8 cellular contexts compared by ENCODE assay signal in the genomic region with DNA sequence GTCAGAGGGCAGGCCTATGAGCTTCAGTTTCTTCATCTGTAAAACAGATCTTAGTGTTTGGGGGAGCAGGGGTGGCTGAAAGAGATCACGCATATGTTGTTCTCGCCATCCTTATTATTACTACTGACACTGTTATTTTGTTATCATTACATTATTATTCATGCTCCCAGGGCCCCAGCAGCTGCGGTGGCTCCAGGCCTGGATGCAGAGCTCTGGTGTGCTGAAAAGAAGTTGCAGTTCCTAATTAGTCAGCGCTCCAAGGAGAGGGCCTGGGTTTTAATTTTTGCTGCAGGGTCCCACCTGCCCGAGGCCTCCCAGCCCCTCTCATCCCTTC. TPM values are rescaled to one million over a fixed set of nuclear protein-coding genes. Genes with fewer than 3 reads are reported as not detected.
DNase-seq lines count a peak whose midpoint lies in the region; ATAC-seq and TF ChIP-seq lines count a peak whose summit lies in the region.

No MANE protein-coding gene starts in this region.

- no peaks in the 10 kb centered on the region for H3K27me3 ChIP-seq in gastrocnemius medialis

- CTCF ChIA-PET in RWPE1 (lab: Yijun Ruan, JAX): interaction anchor here (0.6 to 2.0 kb wide), 4 partner anchors 34 to 112 kb away, joined by 3 to 11 read pairs (median 4); no protein-coding TSS in a partner anchor

- H3K4me3 ChIP-seq in epithelial cell of proximal tubule (ENCODE audit: low read depth, low read length) (peak overlapping the region; percentile 44), gastrocnemius medialis (peak overlapping the region; percentile 52 to 66 (median 56))

- no peaks in the 10 kb centered on the region for H3K36me3 ChIP-seq in gastrocnemius medialis

- H3K4me1 ChIP-seq in gastrocnemius medialis: peaks cover 97 to 98% of the 10 kb centered on the region in 2 donors

- H3K9me3 ChIP-seq in gastrocnemius medialis: no peaks in the 10 kb centered on the region

- intact Hi-C loops in gastrocnemius medialis (cut with DNase I; ENCODE audit: low total_unique reads) (no loop called here), left colon (cut with DNase I, micrococcal nuclease) (no loop called here)

- in situ Hi-C loops in gastrocnemius medialis (cut with MboI; ENCODE audit: low sequenced_read_pairs in 4 of 4): no loop called here

- DNase-seq in ELR (ENCODE audit: low read depth) (peak; percentile 59), RWPE1 (ENCODE audit: low spot score) (no peak), epithelial cell of proximal tubule (ENCODE audit: low read depth) (no peak), gastrocnemius medialis (no peak), NCI-H128 (lab: John Stamatoyannopoulos, UW; ENCODE audit: unreplicated experiment) (no peak), left colon (no peak)
- no peak for DNase-seq in stimulated activated CD8-positive, alpha-beta memory T cell treated with anti-CD3 and anti-CD28 coated beads, Interleukin-4, amount 100 ng/mL, for 48 hours

- TF ChIP-seq POLR2A in gastrocnemius medialis (IDR thresholded peaks at IDR 0.05): no peak

- TF ChIP-seq CTCF in RWPE1 (conservative IDR thresholded peaks at IDR 0.05; ENCODE audit: low read depth) (no peak), epithelial cell of proximal tubule (conservative IDR thresholded peaks at IDR 0.05; ENCODE audit: low read depth, low read length) (no peak), gastrocnemius medialis (IDR thresholded peaks at IDR 0.05 in 4 of 5, conservative IDR thresholded peaks at IDR 0.05 in 1 of 5) (no peak)

- peak overlapping the region; percentile 88 for H3K27ac ChIP-seq in RWPE1
- peak overlapping the region; percentile 97 to 99 (median 98) for H3K27ac ChIP-seq in gastrocnemius medialis

- no peak for ATAC-seq in gastrocnemius medialis
- no peak for ATAC-seq in GM18502 (IDR thresholded peaks at IDR 0.05; ENCODE audit: poor library complexity, unreplicated experiment)
- no peak for ATAC-seq in left colon

- POLR2A ChIA-PET in RWPE1 (lab: Yijun Ruan, JAX; ENCODE audit: low non-redundant PET): interaction anchor here (1.2 kb wide), 1 partner anchor 18 kb away, joined by 3 read pairs; no protein-coding TSS in a partner anchor

RNA-seq across cellular contexts. Expression of gene CXXC5, which starts 19.5 kb away (rescaled TPM):
- 45.0 and 56.4 TPM in 2 replicates for total RNA-seq in epithelial cell of proximal tubule
- total RNA-seq in gastrocnemius medialis: 10 to 100 TPM; 38.5 to 83.8 (median 60.9) TPM
- 10 to 100 TPM; 28.2 to 30.2 TPM for total RNA-seq in left colon
